1 cellular context compared by ENCODE assay signal in the genomic region with DNA sequence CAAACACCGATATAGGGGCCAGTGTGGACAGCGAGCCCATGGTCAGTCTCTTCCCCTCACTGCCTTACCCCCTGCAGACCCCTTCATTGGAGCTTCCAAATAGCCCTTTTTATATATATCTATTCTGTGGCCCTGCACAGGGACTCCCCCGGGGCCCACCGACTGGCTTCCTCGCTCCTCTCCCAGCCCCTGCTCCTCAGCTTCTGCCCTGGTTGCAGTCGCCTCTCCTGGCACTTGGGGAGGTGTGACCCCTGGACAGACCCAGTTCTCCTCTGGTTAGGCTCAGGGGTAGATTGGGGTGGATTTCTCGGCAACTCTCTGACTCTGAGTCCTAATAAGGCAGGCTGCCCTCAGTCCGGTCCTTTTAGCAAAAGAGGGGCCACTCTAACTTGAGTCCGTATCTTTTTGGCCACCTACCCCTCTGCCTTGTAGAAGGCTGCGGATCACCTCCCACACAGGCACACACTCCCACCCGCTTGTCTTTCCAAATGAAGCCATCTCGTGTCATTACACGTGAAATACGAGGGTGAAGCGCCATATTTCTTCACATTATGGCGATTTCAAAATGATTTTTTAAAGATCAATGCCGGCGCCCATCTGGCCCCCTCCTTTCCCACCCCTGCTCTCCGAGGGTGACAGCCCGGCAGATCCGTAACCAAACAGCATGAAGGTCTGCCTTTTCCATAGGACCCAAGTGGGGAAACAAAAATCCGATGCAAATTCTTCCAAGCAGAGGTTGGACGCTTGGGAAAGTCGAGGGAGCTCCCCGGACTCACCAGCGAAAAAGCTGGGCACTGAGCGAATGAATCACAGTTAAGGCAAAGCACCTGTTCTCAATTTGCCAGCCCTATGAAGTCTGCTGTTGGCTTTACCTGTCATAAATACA.
TF ChIP-seq lines count a peak whose summit lies in the region.

No MANE protein-coding gene starts in this region.

TF ChIP-seq in H1, 55 proteins besides CTCF, POLR2A, EP300 and RAD21:
- TF ChIP-seq RNF2 (IDR thresholded peaks at IDR 0.05; ENCODE audit: borderline replicate concordance, low read depth, low read length, missing control alignments, poor library complexity, severe bottlenecking) (peak; percentile 34), NRF1 (IDR thresholded peaks at IDR 0.05; ENCODE audit: low read depth, low read length) (no peak), CREB1 (IDR thresholded peaks at IDR 0.05) (no peak), CTBP2 (IDR thresholded peaks at IDR 0.05; ENCODE audit: borderline replicate concordance, insufficient read depth, insufficient read length, low read length) (peak; percentile 34), CBX8 (IDR thresholded peaks at IDR 0.05; ENCODE audit: borderline replicate concordance, low read depth, low read length) (peak; percentile 32; the same call in 1 of the 2 replicates), KDM4A (IDR thresholded peaks at IDR 0.05; ENCODE audit: low read depth, low read length, severe bottlenecking) (no peak), ASH2L (IDR thresholded peaks at IDR 0.05; ENCODE audit: low read length) (no peak)
- TF ChIP-seq, protein P1, sequence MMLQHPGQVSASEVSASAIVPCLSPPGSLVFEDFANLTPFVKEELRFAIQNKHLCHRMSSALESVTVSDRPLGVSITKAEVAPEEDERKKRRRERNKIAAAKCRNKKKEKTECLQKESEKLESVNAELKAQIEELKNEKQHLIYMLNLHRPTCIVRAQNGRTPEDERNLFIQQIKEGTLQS (IDR thresholded peaks at IDR 0.05; ENCODE audit: insufficient read depth, low read depth, low read length): no peak
